1 cellular context compared by ENCODE assay signal in the genomic region with DNA sequence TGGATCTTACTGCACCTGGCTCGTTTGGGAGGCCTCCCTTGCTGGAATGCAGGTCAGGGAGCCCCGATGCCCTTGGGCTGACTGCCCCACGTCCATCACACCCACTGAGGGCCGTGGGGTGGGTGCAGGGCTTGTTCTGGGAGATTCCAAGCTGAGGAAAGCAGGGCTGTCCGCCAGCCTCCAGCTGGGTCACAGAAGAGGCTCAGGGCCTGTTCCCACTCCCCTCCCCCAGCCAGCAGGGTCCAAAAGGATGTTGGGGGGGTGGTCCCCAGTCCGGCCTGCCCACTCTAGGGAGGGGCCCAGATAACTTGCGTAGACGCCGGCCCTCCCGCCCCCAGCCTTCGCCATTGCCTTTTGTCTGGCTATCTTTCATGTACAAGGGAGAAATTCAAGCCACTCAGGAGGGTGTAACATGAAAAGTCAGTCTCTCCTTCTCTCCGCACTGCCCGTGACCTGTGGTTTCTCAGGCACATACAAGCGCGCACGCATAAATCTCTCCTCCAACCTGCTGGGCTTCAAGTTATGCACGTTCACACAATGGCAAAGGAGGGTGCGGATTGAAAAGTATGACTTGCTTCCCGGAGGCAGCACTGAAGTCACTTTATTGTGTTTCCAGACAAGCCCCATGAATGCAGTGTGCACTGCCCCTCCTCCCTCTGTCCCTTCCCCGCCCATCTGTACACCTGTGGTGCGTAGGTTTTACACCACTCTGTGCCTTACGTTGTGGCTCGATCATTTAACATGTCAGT.
TF ChIP-seq lines count a peak whose summit lies in the region.

No MANE protein-coding gene starts in this region.

TF ChIP-seq in Ishikawa, 13 proteins besides CTCF, POLR2A, EP300 and RAD21:
- peak; percentile 46; the same call in 1 of the 2 replicates for TF ChIP-seq ZBTB7A (IDR thresholded peaks at IDR 0.05; ENCODE audit: low read depth)
- peak; percentile 19; the same call in 1 of the 2 replicates for TF ChIP-seq CEBPB (IDR thresholded peaks at IDR 0.05)
- TF ChIP-seq, protein P1, sequence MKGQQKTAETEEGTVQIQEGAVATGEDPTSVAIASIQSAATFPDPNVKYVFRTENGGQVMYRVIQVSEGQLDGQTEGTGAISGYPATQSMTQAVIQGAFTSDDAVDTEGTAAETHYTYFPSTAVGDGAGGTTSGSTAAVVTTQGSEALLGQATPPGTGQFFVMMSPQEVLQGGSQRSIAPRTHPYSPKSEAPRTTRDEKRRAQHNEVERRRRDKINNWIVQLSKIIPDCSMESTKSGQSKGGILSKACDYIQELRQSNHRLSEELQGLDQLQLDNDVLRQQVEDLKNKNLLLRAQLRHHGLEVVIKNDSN (IDR thresholded peaks at IDR 0.05), result peak; percentile 5; the same call in 1 of the 2 replicates
- no peak; the same call in 1 of the 2 replicates for TF ChIP-seq EGR1 (IDR thresholded peaks at IDR 0.05)
- peak; percentile 84 for TF ChIP-seq TCF12 (IDR thresholded peaks at IDR 0.05; ENCODE audit: low read depth)
- TF ChIP-seq FOXM1 (IDR thresholded peaks at IDR 0.05; ENCODE audit: borderline replicate concordance, low read depth), result 0 out of 2 replicates have a peak, but pooled peaks have one; percentile 29
- TF ChIP-seq TEAD4 (IDR thresholded peaks at IDR 0.05), result peak; percentile 65
- no peak for TF ChIP-seq CREB1 (IDR thresholded peaks at IDR 0.05; ENCODE audit: low read depth)
- TF ChIP-seq, protein P2, sequence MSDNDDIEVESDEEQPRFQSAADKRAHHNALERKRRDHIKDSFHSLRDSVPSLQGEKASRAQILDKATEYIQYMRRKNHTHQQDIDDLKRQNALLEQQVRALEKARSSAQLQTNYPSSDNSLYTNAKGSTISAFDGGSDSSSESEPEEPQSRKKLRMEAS (IDR thresholded peaks at IDR 0.05), result peak; percentile 86
- peak; percentile 38 for TF ChIP-seq NFIC (IDR thresholded peaks at IDR 0.05)
- TF ChIP-seq, protein P3, sequence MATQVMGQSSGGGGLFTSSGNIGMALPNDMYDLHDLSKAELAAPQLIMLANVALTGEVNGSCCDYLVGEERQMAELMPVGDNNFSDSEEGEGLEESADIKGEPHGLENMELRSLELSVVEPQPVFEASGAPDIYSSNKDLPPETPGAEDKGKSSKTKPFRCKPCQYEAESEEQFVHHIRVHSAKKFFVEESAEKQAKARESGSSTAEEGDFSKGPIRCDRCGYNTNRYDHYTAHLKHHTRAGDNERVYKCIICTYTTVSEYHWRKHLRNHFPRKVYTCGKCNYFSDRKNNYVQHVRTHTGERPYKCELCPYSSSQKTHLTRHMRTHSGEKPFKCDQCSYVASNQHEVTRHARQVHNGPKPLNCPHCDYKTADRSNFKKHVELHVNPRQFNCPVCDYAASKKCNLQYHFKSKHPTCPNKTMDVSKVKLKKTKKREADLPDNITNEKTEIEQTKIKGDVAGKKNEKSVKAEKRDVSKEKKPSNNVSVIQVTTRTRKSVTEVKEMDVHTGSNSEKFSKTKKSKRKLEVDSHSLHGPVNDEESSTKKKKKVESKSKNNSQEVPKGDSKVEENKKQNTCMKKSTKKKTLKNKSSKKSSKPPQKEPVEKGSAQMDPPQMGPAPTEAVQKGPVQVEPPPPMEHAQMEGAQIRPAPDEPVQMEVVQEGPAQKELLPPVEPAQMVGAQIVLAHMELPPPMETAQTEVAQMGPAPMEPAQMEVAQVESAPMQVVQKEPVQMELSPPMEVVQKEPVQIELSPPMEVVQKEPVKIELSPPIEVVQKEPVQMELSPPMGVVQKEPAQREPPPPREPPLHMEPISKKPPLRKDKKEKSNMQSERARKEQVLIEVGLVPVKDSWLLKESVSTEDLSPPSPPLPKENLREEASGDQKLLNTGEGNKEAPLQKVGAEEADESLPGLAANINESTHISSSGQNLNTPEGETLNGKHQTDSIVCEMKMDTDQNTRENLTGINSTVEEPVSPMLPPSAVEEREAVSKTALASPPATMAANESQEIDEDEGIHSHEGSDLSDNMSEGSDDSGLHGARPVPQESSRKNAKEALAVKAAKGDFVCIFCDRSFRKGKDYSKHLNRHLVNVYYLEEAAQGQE (IDR thresholded peaks at IDR 0.05; ENCODE audit: low read depth), result no peak
